Comparison of ENCODE assay signal across 27 cellular contexts in the genomic region with DNA sequence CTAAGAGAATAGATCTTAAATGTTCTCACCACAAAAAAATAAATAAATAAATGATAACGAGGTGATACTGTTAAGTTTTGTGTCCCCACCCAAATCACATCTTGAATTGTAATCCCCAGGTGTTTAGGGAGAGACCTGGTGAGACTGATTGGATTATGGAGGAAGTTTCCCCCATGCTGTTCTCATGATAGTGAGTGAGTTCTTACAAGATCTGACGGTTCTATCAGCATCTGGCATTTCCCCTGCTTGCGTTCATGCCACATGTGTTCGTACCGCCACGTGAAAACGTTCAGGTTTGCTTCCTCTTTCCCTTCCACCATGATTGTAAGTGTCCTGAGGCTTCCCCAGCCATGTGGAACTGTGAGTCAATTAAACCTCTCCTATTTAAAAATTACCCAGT.
"Had no signal": no experiment of that assay in that cellular context is flagged by ENCODE, and none has a peak within 500 bp of the region (broad histone marks: within the 10 kb centered on the region; RNA-seq: fewer than 3 reads in every experiment).

No MANE protein-coding gene starts in this region.

- H3K27me3 Mint-ChIP-seq: dendritic cell treated with granulocyte-macrophage colony-stimulating factor and Interleukin-4, amounts not matched to agents 40 ng/mL and 50 ng/mL, for 4 days; effector memory CD8-positive, alpha-beta T cell; naive thymus-derived CD4-positive, alpha-beta T cell had no signal

- H3K9me3 ChIP-seq: colonic mucosa, esophagus squamous epithelium, gastrocnemius medialis, left lung had no signal

- H3K27ac Mint-ChIP-seq: dendritic cell treated with granulocyte-macrophage colony-stimulating factor and Interleukin-4, amounts not matched to agents 40 ng/mL and 50 ng/mL, for 4 days; effector memory CD8-positive, alpha-beta T cell; endodermal cell; naive thymus-derived CD4-positive, alpha-beta T cell had no signal

- H3K4me1 Mint-ChIP-seq: naive thymus-derived CD4-positive, alpha-beta T cell had no signal

- ATAC-seq: effector memory CD8-positive, alpha-beta T cell; esophagus mucosa; gastrocnemius medialis; heart right ventricle; left cardiac atrium; left lung; left ventricle myocardium superior; lower lobe of right lung; naive thymus-derived CD4-positive, alpha-beta T cell had no signal

- FAIRE-seq: endometrium, islet of Langerhans, keratinocyte had no signal

- H3K4me1 ChIP-seq: colonic mucosa, gastrocnemius medialis, heart right ventricle, left lung, lower lobe of right lung had no signal

- H3K4me3 Mint-ChIP-seq: dendritic cell treated with granulocyte-macrophage colony-stimulating factor and Interleukin-4, amounts not matched to agents 40 ng/mL and 50 ng/mL, for 4 days; effector memory CD8-positive, alpha-beta T cell; endodermal cell; naive thymus-derived CD4-positive, alpha-beta T cell had no signal

- H3K36me3 ChIP-seq: colonic mucosa, esophagus squamous epithelium, gastrocnemius medialis, heart right ventricle, left lung, lower lobe of right lung had no signal

- H3K4me3 ChIP-seq: colonic mucosa, esophagus squamous epithelium, gastrocnemius medialis, heart right ventricle, left lung, lower lobe of right lung had no signal

- DNase-seq: colonic mucosa; cortex of kidney; effector CD8-positive, alpha-beta T cell; effector memory CD8-positive, alpha-beta T cell; endodermal cell; erythroblast; esophagus squamous epithelium; foreskin fibroblast; foreskin melanocyte; gastrocnemius medialis; glutamatergic neuron; head of caudate nucleus; heart right ventricle; hippocampal formation; left cardiac atrium; left lung; left ventricle myocardium superior; lower lobe of right lung; mesenchymal stem cell; midbrain; naive thymus-derived CD4-positive, alpha-beta T cell had no signal

- H3K27ac ChIP-seq: colonic mucosa, epithelial cell of prostate, esophagus squamous epithelium, gastrocnemius medialis, heart right ventricle, left lung, lower lobe of right lung had no signal

- H3K27me3 ChIP-seq: colonic mucosa, esophagus squamous epithelium, gastrocnemius medialis, heart right ventricle, left lung had no signal

- H3K9me3 Mint-ChIP-seq: dendritic cell treated with granulocyte-macrophage colony-stimulating factor and Interleukin-4, amounts not matched to agents 40 ng/mL and 50 ng/mL, for 4 days had no signal
